18 cellular contexts compared by ENCODE assay signal in genomic region chr14:55671641-55672040, GRCh38.
"Had no signal": no experiment of that assay in that cellular context is flagged by ENCODE, and none has a peak within 500 bp of the region (broad histone marks: within the 10 kb centered on the region; RNA-seq: fewer than 3 reads in every experiment).

No MANE protein-coding gene starts in this region.

- H3K4me1 ChIP-seq: foreskin keratinocyte, testis had no signal

- H3K9me3 ChIP-seq: SK-N-SH, testis had no signal

- H3K4me2 ChIP-seq: SK-N-SH had no signal

- H3K27me3 ChIP-seq: foreskin keratinocyte, testis had no signal

- DNase-seq: activated B cell treated with CpG ODN at 0.5 μM for 24 hours; activated CD4-positive, alpha-beta memory T cell treated with anti-CD3 and anti-CD28 coated beads, Interleukin-2, amount 10 ng/mL, durations not matched to agents 7 days and 5 days; activated CD4-positive, alpha-beta T cell treated with anti-CD3 and anti-CD28 coated beads for 48 hours; activated CD8-positive, alpha-beta memory T cell treated with anti-CD3 and anti-CD28 coated beads, Interleukin-2, amount 10 ng/mL, durations not matched to agents 7 days and 5 days; activated naive CD4-positive, alpha-beta T cell; aorta; foreskin keratinocyte; glutamatergic neuron; hypothalamus; kidney; occipital lobe; posterior cingulate gyrus; retina; SK-N-SH; testis had no signal

- H3K9ac ChIP-seq: SK-N-SH had no signal

- H3K27ac ChIP-seq: foreskin keratinocyte, testis had no signal

- H3K4me3 ChIP-seq: lung, testis had no signal

- ATAC-seq: activated CD8-positive, alpha-beta memory T cell treated with anti-CD3 and anti-CD28 coated beads, Interleukin-2, amount 10 ng/mL, durations not matched to agents 7 days and 5 days; activated T-helper 17 cell treated with anti-CD3 and anti-CD28 coated beads, Interleukin-2, amount 50 U/mL, for 72 hours; foreskin keratinocyte; left lobe of liver had no signal
